ENCODE assay signal across 1 cellular context in the genomic region with DNA sequence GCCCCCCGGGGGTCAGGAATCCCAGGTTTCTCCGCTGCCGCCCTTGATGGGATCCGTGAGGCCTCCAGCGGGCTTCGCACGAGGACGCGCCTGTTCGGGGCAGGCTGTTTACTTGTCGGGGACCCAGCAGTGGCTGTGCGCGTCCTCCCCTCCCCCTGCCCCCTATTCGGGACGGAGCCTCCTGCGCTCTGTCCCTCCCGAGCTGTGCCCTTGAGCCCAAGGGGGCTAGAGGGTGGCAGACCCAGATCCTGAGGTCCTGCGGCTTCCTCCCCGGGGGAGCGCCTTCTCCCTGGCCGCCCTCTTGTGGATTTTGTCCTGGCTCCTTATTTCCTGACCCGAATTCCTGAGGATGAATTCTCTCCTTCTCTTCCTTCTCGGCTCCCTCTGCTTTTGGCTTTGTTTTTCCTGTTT.
TF ChIP-seq lines count a peak whose summit lies in the region.

No MANE protein-coding gene starts in this region.

TF ChIP-seq in K562, 482 proteins besides CTCF, POLR2A, EP300 and RAD21 (continued from another document):
- TF ChIP-seq, protein P1, sequence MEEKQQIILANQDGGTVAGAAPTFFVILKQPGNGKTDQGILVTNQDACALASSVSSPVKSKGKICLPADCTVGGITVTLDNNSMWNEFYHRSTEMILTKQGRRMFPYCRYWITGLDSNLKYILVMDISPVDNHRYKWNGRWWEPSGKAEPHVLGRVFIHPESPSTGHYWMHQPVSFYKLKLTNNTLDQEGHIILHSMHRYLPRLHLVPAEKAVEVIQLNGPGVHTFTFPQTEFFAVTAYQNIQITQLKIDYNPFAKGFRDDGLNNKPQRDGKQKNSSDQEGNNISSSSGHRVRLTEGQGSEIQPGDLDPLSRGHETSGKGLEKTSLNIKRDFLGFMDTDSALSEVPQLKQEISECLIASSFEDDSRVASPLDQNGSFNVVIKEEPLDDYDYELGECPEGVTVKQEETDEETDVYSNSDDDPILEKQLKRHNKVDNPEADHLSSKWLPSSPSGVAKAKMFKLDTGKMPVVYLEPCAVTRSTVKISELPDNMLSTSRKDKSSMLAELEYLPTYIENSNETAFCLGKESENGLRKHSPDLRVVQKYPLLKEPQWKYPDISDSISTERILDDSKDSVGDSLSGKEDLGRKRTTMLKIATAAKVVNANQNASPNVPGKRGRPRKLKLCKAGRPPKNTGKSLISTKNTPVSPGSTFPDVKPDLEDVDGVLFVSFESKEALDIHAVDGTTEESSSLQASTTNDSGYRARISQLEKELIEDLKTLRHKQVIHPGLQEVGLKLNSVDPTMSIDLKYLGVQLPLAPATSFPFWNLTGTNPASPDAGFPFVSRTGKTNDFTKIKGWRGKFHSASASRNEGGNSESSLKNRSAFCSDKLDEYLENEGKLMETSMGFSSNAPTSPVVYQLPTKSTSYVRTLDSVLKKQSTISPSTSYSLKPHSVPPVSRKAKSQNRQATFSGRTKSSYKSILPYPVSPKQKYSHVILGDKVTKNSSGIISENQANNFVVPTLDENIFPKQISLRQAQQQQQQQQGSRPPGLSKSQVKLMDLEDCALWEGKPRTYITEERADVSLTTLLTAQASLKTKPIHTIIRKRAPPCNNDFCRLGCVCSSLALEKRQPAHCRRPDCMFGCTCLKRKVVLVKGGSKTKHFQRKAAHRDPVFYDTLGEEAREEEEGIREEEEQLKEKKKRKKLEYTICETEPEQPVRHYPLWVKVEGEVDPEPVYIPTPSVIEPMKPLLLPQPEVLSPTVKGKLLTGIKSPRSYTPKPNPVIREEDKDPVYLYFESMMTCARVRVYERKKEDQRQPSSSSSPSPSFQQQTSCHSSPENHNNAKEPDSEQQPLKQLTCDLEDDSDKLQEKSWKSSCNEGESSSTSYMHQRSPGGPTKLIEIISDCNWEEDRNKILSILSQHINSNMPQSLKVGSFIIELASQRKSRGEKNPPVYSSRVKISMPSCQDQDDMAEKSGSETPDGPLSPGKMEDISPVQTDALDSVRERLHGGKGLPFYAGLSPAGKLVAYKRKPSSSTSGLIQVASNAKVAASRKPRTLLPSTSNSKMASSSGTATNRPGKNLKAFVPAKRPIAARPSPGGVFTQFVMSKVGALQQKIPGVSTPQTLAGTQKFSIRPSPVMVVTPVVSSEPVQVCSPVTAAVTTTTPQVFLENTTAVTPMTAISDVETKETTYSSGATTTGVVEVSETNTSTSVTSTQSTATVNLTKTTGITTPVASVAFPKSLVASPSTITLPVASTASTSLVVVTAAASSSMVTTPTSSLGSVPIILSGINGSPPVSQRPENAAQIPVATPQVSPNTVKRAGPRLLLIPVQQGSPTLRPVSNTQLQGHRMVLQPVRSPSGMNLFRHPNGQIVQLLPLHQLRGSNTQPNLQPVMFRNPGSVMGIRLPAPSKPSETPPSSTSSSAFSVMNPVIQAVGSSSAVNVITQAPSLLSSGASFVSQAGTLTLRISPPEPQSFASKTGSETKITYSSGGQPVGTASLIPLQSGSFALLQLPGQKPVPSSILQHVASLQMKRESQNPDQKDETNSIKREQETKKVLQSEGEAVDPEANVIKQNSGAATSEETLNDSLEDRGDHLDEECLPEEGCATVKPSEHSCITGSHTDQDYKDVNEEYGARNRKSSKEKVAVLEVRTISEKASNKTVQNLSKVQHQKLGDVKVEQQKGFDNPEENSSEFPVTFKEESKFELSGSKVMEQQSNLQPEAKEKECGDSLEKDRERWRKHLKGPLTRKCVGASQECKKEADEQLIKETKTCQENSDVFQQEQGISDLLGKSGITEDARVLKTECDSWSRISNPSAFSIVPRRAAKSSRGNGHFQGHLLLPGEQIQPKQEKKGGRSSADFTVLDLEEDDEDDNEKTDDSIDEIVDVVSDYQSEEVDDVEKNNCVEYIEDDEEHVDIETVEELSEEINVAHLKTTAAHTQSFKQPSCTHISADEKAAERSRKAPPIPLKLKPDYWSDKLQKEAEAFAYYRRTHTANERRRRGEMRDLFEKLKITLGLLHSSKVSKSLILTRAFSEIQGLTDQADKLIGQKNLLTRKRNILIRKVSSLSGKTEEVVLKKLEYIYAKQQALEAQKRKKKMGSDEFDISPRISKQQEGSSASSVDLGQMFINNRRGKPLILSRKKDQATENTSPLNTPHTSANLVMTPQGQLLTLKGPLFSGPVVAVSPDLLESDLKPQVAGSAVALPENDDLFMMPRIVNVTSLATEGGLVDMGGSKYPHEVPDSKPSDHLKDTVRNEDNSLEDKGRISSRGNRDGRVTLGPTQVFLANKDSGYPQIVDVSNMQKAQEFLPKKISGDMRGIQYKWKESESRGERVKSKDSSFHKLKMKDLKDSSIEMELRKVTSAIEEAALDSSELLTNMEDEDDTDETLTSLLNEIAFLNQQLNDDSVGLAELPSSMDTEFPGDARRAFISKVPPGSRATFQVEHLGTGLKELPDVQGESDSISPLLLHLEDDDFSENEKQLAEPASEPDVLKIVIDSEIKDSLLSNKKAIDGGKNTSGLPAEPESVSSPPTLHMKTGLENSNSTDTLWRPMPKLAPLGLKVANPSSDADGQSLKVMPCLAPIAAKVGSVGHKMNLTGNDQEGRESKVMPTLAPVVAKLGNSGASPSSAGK (IDR thresholded peaks at IDR 0.05): peak; percentile 86
- TF ChIP-seq, protein P2, sequence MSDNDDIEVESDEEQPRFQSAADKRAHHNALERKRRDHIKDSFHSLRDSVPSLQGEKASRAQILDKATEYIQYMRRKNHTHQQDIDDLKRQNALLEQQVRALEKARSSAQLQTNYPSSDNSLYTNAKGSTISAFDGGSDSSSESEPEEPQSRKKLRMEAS (CRISPR knock-in tag; IDR thresholded peaks at IDR 0.05): peak; percentile 52; the same call in 1 of the 2 replicates
- 0 out of 2 replicates have a peak, but pooled peaks have one; percentile 21 for TF ChIP-seq MTA3 (IDR thresholded peaks at IDR 0.05; ENCODE audit: borderline replicate concordance)
- peak in 1 of 2 experiments; percentile 50; a peak in 1 of 4 replicates for TF ChIP-seq FOXA3 (CRISPR knock-in tag; conservative IDR thresholded peaks at IDR 0.05 in 1 of 2, IDR thresholded peaks at IDR 0.05 in 1 of 2)
